ENCODE assay signal across 27 cellular contexts in genomic region chr12:1346126-1346525, GRCh38.
DNase-seq lines count a peak whose midpoint lies in the region; TF ChIP-seq lines count a peak whose summit lies in the region.
"Had no signal": no experiment of that assay in that cellular context is flagged by ENCODE, and none has a peak within 500 bp of the region (broad histone marks: within the 10 kb centered on the region; RNA-seq: fewer than 3 reads in every experiment).

No MANE protein-coding gene starts in this region.

- H3K27ac ChIP-seq in adrenal gland: no peak overlapping the region
- H3K27ac ChIP-seq: breast epithelium, colonic mucosa, pancreas, right atrium auricular region, SJCRH30, vagina had no signal

- no peaks in the 10 kb centered on the region for H3K27me3 ChIP-seq in adrenal gland
- H3K27me3 ChIP-seq: breast epithelium, colonic mucosa, pancreas, right atrium auricular region, SJCRH30, vagina had no signal

- intact Hi-C loops in adrenal gland (cut with DNase I): no loop called here

- DNase-seq in GM03348 (ENCODE audit: low spot score) (peak; percentile 80), M059J (ENCODE audit: low read depth) (peak; percentile 46), fibroblast of the aortic adventitia (ENCODE audit: low read depth) (peak; percentile 43), NCI-H2227 treated with DMSO at 0.1 percent for 48 hours (lab: John Stamatoyannopoulos, UW) (no peak), mucosa of gallbladder (ENCODE audit: low spot score) (no peak), adrenal gland (no peak)
- DNase-seq in activated naive CD4-positive, alpha-beta T cell treated with Interleukin-2 at 50 U/mL for 16 hours: no peak
- DNase-seq: activated CD4-positive, alpha-beta T cell treated with anti-CD3 and anti-CD28 coated beads for 1 hour; activated CD8-positive, alpha-beta T cell treated with anti-CD3 and anti-CD28 coated beads for 36 hours; activated effector memory CD4-positive, alpha-beta T cell treated with Interleukin-2 at 50 U/mL for 16 hours; CD8-positive, alpha-beta T cell; colonic mucosa; effector memory CD4-positive, alpha-beta T cell; erythroblast; GF-D8; islet precursor cell; KBM-7; left ventricle myocardium superior; NCI-H510A treated with DMSO at 0.1 percent for 48 hours; NK-92 treated with Interleukin-12 subunit alpha and Interleukin-12 subunit beta, amount 100 ng/mL, for 24 hours; pancreas; SJCRH30; stimulated activated naive CD8-positive, alpha-beta T cell treated with anti-CD3 and anti-CD28 coated beads, Interleukin-15, Interleukin-2, amounts not matched to agents 100 U/mL and 50 U/mL, for 24 hours; T-cell had no signal

- WGBS in adrenal gland, 4 donors: 84 to 96% (median 88%) methylated on average over 1 of the region's 1 CpG

- peaks cover 9% of the 10 kb centered on the region in 2 donors for H3K4me1 ChIP-seq in adrenal gland (replicated peaks in 1 of 2)
- H3K4me1 ChIP-seq: breast epithelium, colonic mucosa, pancreas, vagina had no signal

- no peak overlapping the region for H3K4me3 ChIP-seq in fibroblast of the aortic adventitia (ENCODE audit: low read depth, low read length)
- no peak overlapping the region for H3K4me3 ChIP-seq in adrenal gland
- H3K4me3 ChIP-seq: breast epithelium, colonic mucosa, pancreas, right atrium auricular region, SJCRH30, vagina had no signal

- H3K36me3 ChIP-seq in adrenal gland (replicated peaks in 1 of 2): no peaks in the 10 kb centered on the region
- H3K36me3 ChIP-seq: breast epithelium, colonic mucosa, pancreas, right atrium auricular region, SJCRH30, vagina had no signal

- no peak for TF ChIP-seq CTCF in fibroblast of the aortic adventitia (IDR thresholded peaks at IDR 0.05; ENCODE audit: insufficient read depth, low read length)
- TF ChIP-seq CTCF in adrenal gland (IDR thresholded peaks at IDR 0.05): no peak

- H3K9me3 ChIP-seq in adrenal gland (replicated peaks in 1 of 3): no peaks in the 10 kb centered on the region
- H3K9me3 ChIP-seq: breast epithelium, colonic mucosa, pancreas, right atrium auricular region, SJCRH30, vagina had no signal

- no peak for TF ChIP-seq POLR2A in adrenal gland (IDR thresholded peaks at IDR 0.05)

Comparison
In these comparisons a context has a peak if more than half of its experiments do, and no peak if none do; other contexts are left out.
1. DNase-seq: peak in GM03348 (single experiment), M059J (single experiment) and fibroblast of the aortic adventitia (single experiment); none in NCI-H2227 treated with DMSO at 0.1 percent for 48 hours (single experiment), mucosa of gallbladder (single experiment), activated naive CD4-positive, alpha-beta T cell treated with Interleukin-2 at 50 U/mL for 16 hours (single experiment) and adrenal gland (0 of 7).